8 cellular contexts compared by ENCODE assay signal in the genomic region with DNA sequence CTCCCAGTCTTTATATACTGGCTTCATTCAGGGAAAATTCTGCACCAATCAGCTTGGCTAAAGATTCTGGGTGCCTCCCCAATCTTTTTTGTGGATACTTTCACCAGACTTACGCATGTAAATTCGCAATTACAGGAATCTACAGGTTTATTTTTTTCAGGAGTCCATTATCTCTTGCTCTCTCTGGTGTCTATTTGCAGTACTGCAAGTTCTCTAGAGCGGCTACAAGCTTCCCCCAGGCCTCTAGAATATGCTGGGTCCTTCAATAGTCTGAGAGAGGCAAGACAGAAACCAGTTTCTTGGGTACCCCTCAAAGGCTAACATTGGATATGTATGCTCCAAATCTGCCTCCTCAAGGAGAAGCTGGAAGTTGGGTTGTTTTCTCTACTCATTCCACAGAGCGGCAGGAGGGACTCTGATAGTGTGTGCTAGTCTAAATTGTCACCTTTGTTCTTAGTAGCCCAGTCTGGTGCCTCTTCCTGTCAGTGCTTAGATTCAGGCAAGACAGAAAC. TPM values are rescaled to one million over a fixed set of nuclear protein-coding genes. Genes with fewer than 3 reads are reported as not detected.
A peak's percentile ranks its signal among the peaks of the same experiment; 100 is the strongest.
DNase-seq lines count a peak whose midpoint lies in the region; ATAC-seq, FAIRE-seq and TF ChIP-seq lines count a peak whose summit lies in the region.

No MANE protein-coding gene starts in this region.

- H3K27me3 ChIP-seq in thyroid gland: no peaks in the 10 kb centered on the region

- no peak for DNase-seq in D721Med (ENCODE audit: insufficient read length, low spot score)
- DNase-seq in HTR-8/SVneo (ENCODE audit: insufficient read length, low spot score): peak; percentile 47
- DNase-seq in fibroblast of pulmonary artery (ENCODE audit: low read depth): peak; percentile 47
- no peak for DNase-seq in thyroid gland
- DNase-seq in COLO668 (lab: John Stamatoyannopoulos, UW; ENCODE audit: unreplicated experiment): no peak
- DNase-seq in middle frontal gyrus (ENCODE audit: extremely low spot score, low spot score): no peak

- no peak overlapping the region for H3K27ac ChIP-seq in thyroid gland

- no peaks in the 10 kb centered on the region for H3K36me3 ChIP-seq in thyroid gland

- ATAC-seq in HG03565 (IDR thresholded peaks at IDR 0.05; ENCODE audit: unreplicated experiment): no peak

- H3K4me1 ChIP-seq in thyroid gland: no peaks in the 10 kb centered on the region

- H3K36me3 Mint-ChIP-seq in T-helper 1 cell treated with Interleukin-12 subunit alpha and Interleukin-12 subunit beta and Interleukin-4 antibody, amounts not matched to agents 30 μg/mL and 1 μg/mL, for 36 hours (ENCODE audit: low read depth): no peaks in the 10 kb centered on the region

- H3K9me3 ChIP-seq in thyroid gland: no peaks in the 10 kb centered on the region

- no peaks in the 10 kb centered on the region for H3K9me3 Mint-ChIP-seq in T-helper 1 cell treated with Interleukin-12 subunit alpha and Interleukin-12 subunit beta and Interleukin-4 antibody, amounts not matched to agents 30 μg/mL and 1 μg/mL, for 36 hours

- intact Hi-C loops in thyroid gland (cut with DNase I): no loop called here

- peak overlapping the region; percentile 39 for H3K27ac Mint-ChIP-seq in T-helper 1 cell treated with Interleukin-12 subunit alpha and Interleukin-12 subunit beta and Interleukin-4 antibody, amounts not matched to agents 30 μg/mL and 1 μg/mL, for 36 hours

- FAIRE-seq in D721Med (lab: Jason Lieb, UNC): no peak
- no peak for FAIRE-seq in HTR-8/SVneo (lab: Jason Lieb, UNC)

- WGBS in thyroid gland, 2 donors: 53 to 61% methylated on average over 4 of the region's 4 CpGs

- H3K27me3 Mint-ChIP-seq in T-helper 1 cell treated with Interleukin-12 subunit alpha and Interleukin-12 subunit beta and Interleukin-4 antibody, amounts not matched to agents 30 μg/mL and 1 μg/mL, for 36 hours (ENCODE audit: low read depth): no peaks in the 10 kb centered on the region

- H3K4me3 ChIP-seq in fibroblast of pulmonary artery (replicated peaks; ENCODE audit: low read depth, low read length): no peak overlapping the region
- no peak overlapping the region for H3K4me3 ChIP-seq in thyroid gland (replicated peaks in 1 of 3)

- peak; percentile 9 for TF ChIP-seq CTCF in D721Med (IDR thresholded peaks at IDR 0.05; ENCODE audit: insufficient read depth, missing control alignments)
- peak; percentile 65 for TF ChIP-seq CTCF in fibroblast of pulmonary artery (IDR thresholded peaks at IDR 0.05; ENCODE audit: low read length, missing control alignments)
- TF ChIP-seq CTCF in thyroid gland (IDR thresholded peaks at IDR 0.05): peak in 4 of 6 experiments; percentile 21 to 43 (median 29)

- H3K4me3 Mint-ChIP-seq in T-helper 1 cell treated with Interleukin-12 subunit alpha and Interleukin-12 subunit beta and Interleukin-4 antibody, amounts not matched to agents 30 μg/mL and 1 μg/mL, for 36 hours: peak overlapping the region; percentile 3

- no peak for TF ChIP-seq POLR2A in thyroid gland (IDR thresholded peaks at IDR 0.05)

- H3K4me1 Mint-ChIP-seq in T-helper 1 cell treated with Interleukin-12 subunit alpha and Interleukin-12 subunit beta and Interleukin-4 antibody, amounts not matched to agents 30 μg/mL and 1 μg/mL, for 36 hours (ENCODE audit: low read depth): peaks cover 23% of the 10 kb centered on the region

RNA-seq across cellular contexts. Expression of gene SUN5, which starts 58.5 kb away (rescaled TPM):
- not detected for total RNA-seq in thyroid gland

Comparison
In these comparisons a context has a peak if more than half of its experiments do, and no peak if none do; other contexts are left out.
1. DNase-seq: peak in HTR-8/SVneo (single experiment) and fibroblast of pulmonary artery (single experiment); none in D721Med (single experiment), thyroid gland (0 of 2), COLO668 (single experiment) and middle frontal gyrus (single experiment).
2. CTCF ChIP-seq: peak in every context shown above with its lines; median percentile 65 in fibroblast of pulmonary artery; 29 in thyroid gland; 9 in D721Med.